ENCODE assay signal across 17 cellular contexts in the genomic region with DNA sequence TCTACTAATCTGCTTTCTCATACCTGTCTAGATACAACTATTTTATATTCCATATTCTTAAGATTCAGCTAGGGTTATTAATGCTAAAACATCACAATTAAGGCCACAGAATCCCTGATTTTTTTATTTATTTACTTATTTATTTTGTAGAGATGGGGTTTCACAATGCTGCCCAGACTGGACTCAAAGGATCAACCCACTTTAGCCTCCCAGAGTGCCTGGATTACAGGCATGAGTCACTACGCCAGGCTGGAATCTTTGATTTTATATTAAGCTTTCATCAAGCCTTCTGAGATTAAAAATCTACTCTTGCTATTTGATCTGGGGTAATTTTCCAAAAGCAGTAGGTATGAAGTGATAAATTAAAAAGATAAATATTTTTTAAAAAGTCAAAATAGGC. TPM values are rescaled to one million over a fixed set of nuclear protein-coding genes. Genes with fewer than 3 reads are reported as not detected.
A peak's percentile ranks its signal among the peaks of the same experiment; 100 is the strongest.
DNase-seq lines count a peak whose midpoint lies in the region; ATAC-seq and TF ChIP-seq lines count a peak whose summit lies in the region.
"Had no signal": no experiment of that assay in that cellular context is flagged by ENCODE, and none has a peak within 500 bp of the region (broad histone marks: within the 10 kb centered on the region; RNA-seq: fewer than 3 reads in every experiment).

No MANE protein-coding gene starts in this region.

- no peaks in the 10 kb centered on the region for H3K27me3 Mint-ChIP-seq in stimulated activated memory B cell treated with anti-CD40 and anti-IgM and Interleukin-4, amounts not matched to agents 10 μg/mL and 1 μg/mL and 100 μg/mL, for 72 hours
- H3K27me3 Mint-ChIP-seq in activated naive CD4-positive, alpha-beta T cell treated with anti-CD3 and anti-CD28 coated beads, Interleukin-2, amount 10 ng/mL, durations not matched to agents 7 days and 5 days: no peaks in the 10 kb centered on the region
- H3K27me3 Mint-ChIP-seq: CD8-positive, alpha-beta memory T cell had no signal

- H3K27ac Mint-ChIP-seq in stimulated activated memory B cell treated with anti-CD40 and anti-IgM and Interleukin-4, amounts not matched to agents 10 μg/mL and 1 μg/mL and 100 μg/mL, for 72 hours: peak overlapping the region; percentile 7
- H3K27ac Mint-ChIP-seq in activated naive CD4-positive, alpha-beta T cell treated with anti-CD3 and anti-CD28 coated beads, Interleukin-2, amount 10 ng/mL, durations not matched to agents 7 days and 5 days: no peak overlapping the region

- CTCF ChIA-PET in activated naive CD4-positive, alpha-beta T cell treated with anti-CD3 and anti-CD28 coated beads, Interleukin-2, amount 10 ng/mL, durations not matched to agents 7 days and 5 days (lab: Charles Lee): interaction anchor here (0.7 to 4.7 kb wide), 5 partner anchors 11 to 301 kb away, joined by 3 to 32 read pairs (median 8); a partner anchor contains a TSS

- TF ChIP-seq CTCF in fibroblast of villous mesenchyme (IDR thresholded peaks at IDR 0.05; ENCODE audit: insufficient read depth, low read depth, low read length): no peak

- H3K4me1 Mint-ChIP-seq in stimulated activated memory B cell treated with anti-CD40 and anti-IgM and Interleukin-4, amounts not matched to agents 10 μg/mL and 1 μg/mL and 100 μg/mL, for 72 hours: peaks cover 39% of the 10 kb centered on the region
- H3K4me1 Mint-ChIP-seq in activated naive CD4-positive, alpha-beta T cell treated with anti-CD3 and anti-CD28 coated beads, Interleukin-2, amount 10 ng/mL, durations not matched to agents 7 days and 5 days: peaks cover 14% of the 10 kb centered on the region

- no peaks in the 10 kb centered on the region for H3K9me3 Mint-ChIP-seq in stimulated activated memory B cell treated with anti-CD40 and anti-IgM and Interleukin-4, amounts not matched to agents 10 μg/mL and 1 μg/mL and 100 μg/mL, for 72 hours
- H3K9me3 Mint-ChIP-seq in activated naive CD4-positive, alpha-beta T cell treated with anti-CD3 and anti-CD28 coated beads, Interleukin-2, amount 10 ng/mL, durations not matched to agents 7 days and 5 days: no peaks in the 10 kb centered on the region
- H3K9me3 Mint-ChIP-seq: CD8-positive, alpha-beta memory T cell had no signal

- peaks cover 78% of the 10 kb centered on the region for H3K36me3 Mint-ChIP-seq in stimulated activated memory B cell treated with anti-CD40 and anti-IgM and Interleukin-4, amounts not matched to agents 10 μg/mL and 1 μg/mL and 100 μg/mL, for 72 hours
- H3K36me3 Mint-ChIP-seq in activated naive CD4-positive, alpha-beta T cell treated with anti-CD3 and anti-CD28 coated beads, Interleukin-2, amount 10 ng/mL, durations not matched to agents 7 days and 5 days: peaks cover 20% of the 10 kb centered on the region

- DNase-seq in NCI-H82 (lab: John Stamatoyannopoulos, UW) (peak; percentile 20), NCI-H82 treated with DMSO at 0.1 percent for 48 hours (lab: John Stamatoyannopoulos, UW; ENCODE audit: unreplicated experiment) (no peak), amniotic epithelial cell (ENCODE audit: low read depth) (peak; percentile 81), fibroblast of villous mesenchyme (ENCODE audit: low read depth) (peak; percentile 45), DMS 273 treated with DMSO at 0.1 percent for 48 hours (lab: John Stamatoyannopoulos, UW) (no peak), left cardiac atrium (no peak)
- DNase-seq in activated naive CD4-positive, alpha-beta T cell treated with anti-CD3 and anti-CD28 coated beads, Interleukin-2, amount 10 ng/mL, durations not matched to agents 7 days and 5 days: no peak
- DNase-seq: 8988T; AML-193; Caco-2; CD8-positive, alpha-beta memory T cell; DMS79; GM23248; H7 had no signal

- no peak overlapping the region for H3K4me3 Mint-ChIP-seq in stimulated activated memory B cell treated with anti-CD40 and anti-IgM and Interleukin-4, amounts not matched to agents 10 μg/mL and 1 μg/mL and 100 μg/mL, for 72 hours
- H3K4me3 Mint-ChIP-seq in activated naive CD4-positive, alpha-beta T cell treated with anti-CD3 and anti-CD28 coated beads, Interleukin-2, amount 10 ng/mL, durations not matched to agents 7 days and 5 days: no peak overlapping the region
- H3K4me3 Mint-ChIP-seq: CD8-positive, alpha-beta memory T cell had no signal

- intact Hi-C loops in left cardiac atrium (cut with DNase I): no loop called here

- no peak for ATAC-seq in stimulated activated memory B cell treated with anti-CD40 and anti-IgM and Interleukin-4, amounts not matched to agents 10 μg/mL and 1 μg/mL and 100 μg/mL, for 72 hours
- no peak for ATAC-seq in left cardiac atrium

- H3K4me3 ChIP-seq in fibroblast of villous mesenchyme (ENCODE audit: low read depth, low read length): no peak overlapping the region
- H3K4me3 ChIP-seq: BLaER1, GM23248 had no signal

RNA-seq across cellular contexts. Expression of a gene that starts 39.0 kb away (rescaled TPM):
- total RNA-seq in fibroblast of villous mesenchyme (1.3 and 1.7 TPM in 2 replicates), left cardiac atrium (1 to 10 TPM in 1 of 2 donors, under 1 TPM in 1; 0.62 to 1.0 TPM)
- total RNA-seq: Caco-2, GM23248, HT-29 had no signal

Comparison
In these comparisons a context has a peak if more than half of its experiments do, and no peak if none do; other contexts are left out.
1. DNase-seq: peak in NCI-H82 (single experiment), amniotic epithelial cell (single experiment) and fibroblast of villous mesenchyme (single experiment); none in NCI-H82 treated with DMSO at 0.1 percent for 48 hours (single experiment), activated naive CD4-positive, alpha-beta T cell treated with anti-CD3 and anti-CD28 coated beads, Interleukin-2, amount 10 ng/mL, durations not matched to agents 7 days and 5 days (single experiment), DMS 273 treated with DMSO at 0.1 percent for 48 hours (single experiment) and left cardiac atrium (single experiment).